8 cellular contexts compared by ENCODE assay signal in the genomic region with DNA sequence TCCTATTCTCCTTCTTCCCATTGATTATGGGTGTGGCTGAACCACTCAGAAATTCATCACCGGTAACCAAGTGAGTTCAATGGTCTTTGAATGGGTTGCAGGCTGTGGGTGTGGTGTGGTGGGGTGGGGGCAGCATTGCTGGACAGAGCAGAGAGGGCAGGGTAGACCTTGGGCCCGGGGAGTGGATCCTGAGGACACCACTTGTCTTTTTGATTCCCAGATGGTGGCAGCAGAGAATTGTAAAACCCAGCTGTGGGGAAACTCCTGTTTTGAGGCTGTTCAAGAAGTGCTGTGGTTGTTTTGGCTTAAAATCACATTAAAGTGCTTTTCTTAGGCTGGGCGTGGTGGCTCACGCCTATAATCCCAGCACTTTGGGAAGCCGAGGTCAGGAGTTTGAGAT. TPM values are rescaled to one million over a fixed set of nuclear protein-coding genes. Genes with fewer than 3 reads are reported as not detected.
DNase-seq lines count a peak whose midpoint lies in the region; ATAC-seq, FAIRE-seq and TF ChIP-seq lines count a peak whose summit lies in the region.

No MANE protein-coding gene starts in this region.

- H3K27ac Mint-ChIP-seq in Caco-2 (ENCODE audit: unreplicated experiment): no peak overlapping the region
- H3K27ac Mint-ChIP-seq in immature natural killer cell: no peak overlapping the region

- TF ChIP-seq CTCF in Caco-2 (IDR thresholded peaks at IDR 0.05; ENCODE audit: insufficient read depth in 1 of 2, low read depth in 1 of 2, low read length in 1 of 2, severe bottlenecking in 1 of 2, unreplicated experiment in 1 of 2) (peak; percentile 48 to 52), kidney (IDR thresholded peaks at IDR 0.05; ENCODE audit: borderline replicate concordance, extremely low read depth, insufficient read depth) (peak; percentile 9)

- no peak overlapping the region for H3K9ac ChIP-seq in kidney (ENCODE audit: low read length in 2 of 2)

- H3K4me3 ChIP-seq in Caco-2 (ENCODE audit: low read depth, low read length) (no peak overlapping the region), kidney (ENCODE audit: low read length in 2 of 2) (no peak overlapping the region)

- no peak overlapping the region for H3K4me3 Mint-ChIP-seq in Caco-2 (ENCODE audit: unreplicated experiment)
- H3K4me3 Mint-ChIP-seq in immature natural killer cell: no peak overlapping the region

- POLR2A ChIA-PET in Caco-2 (lab: Charles Lee): interaction anchor here (1.1 kb wide), 1 partner anchor 48 kb away, joined by 3 read pairs; no protein-coding TSS in a partner anchor

- H3K36me3 ChIP-seq in Caco-2 (ENCODE audit: control insufficient read depth, insufficient read depth, low read length) (no peaks in the 10 kb centered on the region), kidney (ENCODE audit: control insufficient read depth in 1 of 2, insufficient read depth in 2 of 2, low read length in 2 of 2) (no peaks in the 10 kb centered on the region)

- no TSS peak for BruUV-seq in Caco-2 (replicated peaks; lab: Mats Ljungman, UMichigan)

- H3K9me3 Mint-ChIP-seq in Caco-2 (ENCODE audit: unreplicated experiment) (no peaks in the 10 kb centered on the region), immature natural killer cell (no peaks in the 10 kb centered on the region)

- H3K27me3 Mint-ChIP-seq in Caco-2 (ENCODE audit: insufficient read depth, unreplicated experiment) (no peaks in the 10 kb centered on the region), immature natural killer cell (ENCODE audit: low read depth in 3 of 3) (peaks cover 0 to 4% (median 0%) of the 10 kb centered on the region in 3 donors)

- intact Hi-C loops in Caco-2 (cut with micrococcal nuclease; ENCODE audit: unreplicated experiment) (loop anchor here (1.0 to 10.0 kb wide), 6 partner anchors 45 to 803 kb away; partner anchors contain the start of gene RGCC), kidney (cut with DNase I) (no loop called here)

- H3K4me1 ChIP-seq in Caco-2: 0 out of 2 replicates have a peak, but pooled peaks cover 4% of the 10 kb centered on the region
- no peaks in the 10 kb centered on the region for H3K4me1 ChIP-seq in kidney (ENCODE audit: control insufficient read depth in 1 of 2, insufficient read depth in 1 of 2, low read depth in 1 of 2, low read length in 2 of 2)

- DNase-seq in Caco-2 (peak; percentile 72 to 74), HT-29 (ENCODE audit: low spot score) (peak; percentile 70), amniotic epithelial cell (ENCODE audit: low read depth) (peak; percentile 59), kidney (no peak), immature natural killer cell (no peak), GM12891 (ENCODE audit: insufficient read length, low spot score) (no peak), DMS79 treated with DMSO at 0.1 percent for 48 hours (lab: John Stamatoyannopoulos, UW) (no peak)

- H3K36me3 Mint-ChIP-seq in Caco-2 (ENCODE audit: insufficient read depth, unreplicated experiment): no peaks in the 10 kb centered on the region
- no peaks in the 10 kb centered on the region for H3K36me3 Mint-ChIP-seq in immature natural killer cell

- H3K27me3 ChIP-seq in Caco-2 (replicated peaks; ENCODE audit: control insufficient read depth, insufficient read depth, low read length): no peaks in the 10 kb centered on the region

- CTCF ChIA-PET in Caco-2 (lab: Charles Lee): interaction anchor here (1.3 to 1.9 kb wide), 2 partner anchors 237 to 241 kb away, joined by 8 to 28 read pairs; no protein-coding TSS in a partner anchor

- TF ChIP-seq POLR2A in GM12891 (IDR thresholded peaks at IDR 0.05; ENCODE audit: low read depth, low read length): no peak

- H3K27ac ChIP-seq in kidney (ENCODE audit: low read depth in 2 of 2, low read length in 2 of 2): no peak overlapping the region

- H3K9me3 ChIP-seq in Caco-2 (no peaks in the 10 kb centered on the region), kidney (ENCODE audit: control insufficient read depth in 1 of 2, low read length in 2 of 2) (no peaks in the 10 kb centered on the region)

- no peaks in the 10 kb centered on the region for H3K4me1 Mint-ChIP-seq in Caco-2 (ENCODE audit: low read depth, unreplicated experiment)
- no peaks in the 10 kb centered on the region for H3K4me1 Mint-ChIP-seq in immature natural killer cell

- ATAC-seq in HG03432 (IDR thresholded peaks at IDR 0.05; ENCODE audit: unreplicated experiment): no peak

- FAIRE-seq in kidney (lab: Jason Lieb, UNC): no peak
- no peak for FAIRE-seq in GM12891 (lab: Jason Lieb, UNC)

TF ChIP-seq in GM12891, 5 proteins besides CTCF, POLR2A, EP300 and RAD21:
- TF ChIP-seq POU2F2 (IDR thresholded peaks at IDR 0.05; ENCODE audit: low read depth, low read length) (no peak), POLR2AphosphoS5 (IDR thresholded peaks at IDR 0.05; ENCODE audit: low read depth, low read length) (no peak), TAF1 (IDR thresholded peaks at IDR 0.05; ENCODE audit: low read depth, low read length) (no peak), PAX5 (IDR thresholded peaks at IDR 0.05; ENCODE audit: insufficient read depth, low read length, severe bottlenecking) (no peak), SPI1 (IDR thresholded peaks at IDR 0.05; ENCODE audit: low read depth, low read length) (no peak)
TF ChIP-seq in GM12891: peak in this region for 0.

RNA-seq across cellular contexts. Expression of gene RGCC, which starts 45.8 kb away (rescaled TPM):
- 65.6 and 70.8 TPM in 2 replicates for total RNA-seq in Caco-2 (2022)
- 43.4 and 48.6 TPM in 2 replicates for total RNA-seq in HT-29 (2014; rRNA removed; shearing (Covaris generic))
- 12.9 TPM for total RNA-seq in kidney
- 40.9 TPM for polyA plus RNA-seq in kidney (ENCODE audit: insufficient read depth, low read depth, low replicate concordance)
- polyA plus RNA-seq in immature natural killer cell: 1 to 10 TPM; 4.5 to 8.5 (median 7.7) TPM
- 8.9 TPM for polyA plus RNA-seq in GM12891 (2012; ENCODE audit: low read depth, missing spikeins)

Comparison
In these comparisons a context has a peak if more than half of its experiments do, and no peak if none do; other contexts are left out.
1. DNase-seq: peak in Caco-2 (2 of 2), HT-29 (single experiment) and amniotic epithelial cell (single experiment); none in kidney (single experiment), immature natural killer cell (0 of 3), GM12891 (single experiment) and DMS79 treated with DMSO at 0.1 percent for 48 hours (single experiment).